ENCODE assay signal across 1 cellular context in genomic region chr16:1439058-1439698, GRCh38.
A peak's percentile ranks its signal among the peaks of the same experiment; 100 is the strongest.
TF ChIP-seq lines count a peak whose summit lies in the region.

No MANE protein-coding gene starts in this region.

TF ChIP-seq in HepG2, 621 proteins besides CTCF, POLR2A, EP300 and RAD21 (continued from another document):
- TF ChIP-seq ZNF407 (CRISPR knock-in tag; IDR thresholded peaks at IDR 0.05; ENCODE audit: not compliant biosample characterization) (no peak), ZKSCAN5 (CRISPR knock-in tag; IDR thresholded peaks at IDR 0.05) (0 out of 2 replicates have a peak, but pooled peaks have one; percentile 14), SNRNP70 (IDR thresholded peaks at IDR 0.05; ENCODE audit: low read depth, low read length) (no peak), MAFF (IDR thresholded peaks at IDR 0.05; ENCODE audit: low read depth, low read length) (no peak), EEA1 (CRISPR knock-in tag; IDR thresholded peaks at IDR 0.05; ENCODE audit: borderline replicate concordance) (no peak), FOXO4 (CRISPR knock-in tag; conservative IDR thresholded peaks at IDR 0.05) (no peak), WIZ (CRISPR knock-in tag; IDR thresholded peaks at IDR 0.05) (no peak), ZBTB14 (CRISPR knock-in tag; IDR thresholded peaks at IDR 0.05) (no peak), ARNTL (CRISPR knock-in tag; IDR thresholded peaks at IDR 0.05) (no peak), TOE1 (CRISPR knock-in tag; IDR thresholded peaks at IDR 0.05) (no peak), TAF1 (CRISPR knock-in tag; IDR thresholded peaks at IDR 0.05) (peak; percentile 12; the same call in 1 of the 2 replicates), ZNF12 (CRISPR knock-in tag; IDR thresholded peaks at IDR 0.05) (no peak), ZSCAN31 (CRISPR knock-in tag; IDR thresholded peaks at IDR 0.05; ENCODE audit: low read depth) (no peak), MEF2D (CRISPR knock-in tag; IDR thresholded peaks at IDR 0.05) (no peak), GABPA (IDR thresholded peaks at IDR 0.05; ENCODE audit: low read depth, low read length) (no peak), GABPA (CRISPR knock-in tag; IDR thresholded peaks at IDR 0.05; ENCODE audit: low read depth) (no peak), PPARG (CRISPR knock-in tag; conservative IDR thresholded peaks at IDR 0.05) (no peak), DRAP1 (CRISPR knock-in tag; IDR thresholded peaks at IDR 0.05) (no peak), PATZ1 (CRISPR knock-in tag; IDR thresholded peaks at IDR 0.05) (peak; percentile 3; the same call in 1 of the 2 replicates), KAT2B (IDR thresholded peaks at IDR 0.05; ENCODE audit: borderline replicate concordance, low read depth, low read length) (no peak), PLSCR1 (CRISPR knock-in tag; IDR thresholded peaks at IDR 0.05; ENCODE audit: borderline replicate concordance) (no peak), MAX (IDR thresholded peaks at IDR 0.05) (peak; percentile 39), SRSF9 (IDR thresholded peaks at IDR 0.05; ENCODE audit: borderline replicate concordance, insufficient read depth, low read depth, low read length, poor library complexity, severe bottlenecking) (no peak), SALL1 (CRISPR knock-in tag; IDR thresholded peaks at IDR 0.05) (no peak; the same call in 1 of the 2 replicates), ZNF552 (CRISPR knock-in tag; IDR thresholded peaks at IDR 0.05; ENCODE audit: borderline replicate concordance) (no peak), LCORL (IDR thresholded peaks at IDR 0.05) (no peak), LCORL (CRISPR knock-in tag; IDR thresholded peaks at IDR 0.05) (no peak), ZNF496 (CRISPR knock-in tag; IDR thresholded peaks at IDR 0.05; ENCODE audit: insufficient replicate concordance) (no peak), CBFB (CRISPR knock-in tag; IDR thresholded peaks at IDR 0.05) (no peak), ELK4 (CRISPR knock-in tag; IDR thresholded peaks at IDR 0.05; ENCODE audit: borderline replicate concordance) (no peak), ZNF547 (CRISPR knock-in tag; IDR thresholded peaks at IDR 0.05) (0 out of 2 replicates have a peak, but pooled peaks have one; percentile 66), NFYC (CRISPR knock-in tag; IDR thresholded peaks at IDR 0.05) (no peak)
